Comparison of ENCODE assay signal across 8 cellular contexts in the genomic region with DNA sequence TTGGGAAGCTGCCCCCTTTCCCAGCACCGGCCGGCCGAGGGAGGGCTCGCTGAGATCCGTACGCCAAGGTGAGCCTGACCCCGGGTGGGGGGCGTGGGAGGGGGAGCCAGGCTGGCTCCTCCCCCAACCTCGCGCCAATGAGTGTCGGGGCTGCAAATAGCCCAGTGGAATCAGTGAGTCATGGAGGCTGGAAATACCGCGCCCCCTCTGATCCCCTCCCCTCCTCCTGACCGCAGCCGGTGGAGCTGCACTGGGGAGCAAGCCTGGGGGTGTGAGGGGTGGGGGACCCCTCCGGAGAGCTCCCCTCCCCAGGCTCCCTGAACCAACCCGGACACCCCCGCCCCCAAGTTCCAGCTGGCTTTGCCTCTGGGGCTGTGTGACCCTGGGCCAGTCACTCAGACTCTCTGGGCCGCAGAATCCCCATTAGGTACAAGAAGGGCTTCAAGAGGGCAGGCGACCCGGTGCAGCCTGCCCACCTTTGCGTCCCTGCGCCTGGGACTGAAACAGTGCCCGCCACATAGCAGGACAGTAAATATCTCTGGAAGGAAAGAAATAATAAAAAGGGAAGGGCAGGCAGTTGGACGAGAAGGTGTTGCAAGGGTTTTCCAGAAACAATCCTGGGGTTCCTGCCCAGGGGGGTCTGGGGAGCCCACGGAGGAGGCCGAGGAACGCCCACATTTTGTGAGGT. TPM values are rescaled to one million over a fixed set of nuclear protein-coding genes. Genes with fewer than 3 reads are reported as not detected.
A peak's percentile ranks its signal among the peaks of the same experiment; 100 is the strongest.
DNase-seq lines count a peak whose midpoint lies in the region; TF ChIP-seq lines count a peak whose summit lies in the region.

No MANE protein-coding gene starts in this region.

- H3K36me3 ChIP-seq in thyroid gland: no peaks in the 10 kb centered on the region

- H3K4me3 Mint-ChIP-seq in neural crest cell: peak overlapping the region; percentile 15

- TF ChIP-seq POLR2A in thyroid gland (IDR thresholded peaks at IDR 0.05): peak in 1 of 2 donors; percentile 38

- no peak for TF ChIP-seq RAD21 in Ishikawa (IDR thresholded peaks at IDR 0.05; ENCODE audit: low read depth)

- H3K9me3 ChIP-seq in thyroid gland: no peaks in the 10 kb centered on the region

- no peaks in the 10 kb centered on the region for H3K36me3 Mint-ChIP-seq in neural crest cell (ENCODE audit: low read depth)

- no peaks in the 10 kb centered on the region for H3K9me3 Mint-ChIP-seq in neural crest cell

- H3K4me3 ChIP-seq in fibroblast of mammary gland (ENCODE audit: control insufficient read depth, low read depth, low read length) (peak overlapping the region; percentile 17), thyroid gland (replicated peaks in 1 of 3) (peak overlapping the region in 2 of 3 donors; percentile 12 to 28)

- H3K27me3 Mint-ChIP-seq in neural crest cell (ENCODE audit: low read depth): peaks cover 9% of the 10 kb centered on the region

- no peak for TF ChIP-seq CTCF in fibroblast of mammary gland (conservative IDR thresholded peaks at IDR 0.05; ENCODE audit: control insufficient read depth, insufficient read depth, low read depth, low read length)
- no peak for TF ChIP-seq CTCF in neural crest cell (conservative IDR thresholded peaks at IDR 0.05)
- no peak for TF ChIP-seq CTCF in thyroid gland (IDR thresholded peaks at IDR 0.05)

- H3K27ac Mint-ChIP-seq in neural crest cell (ENCODE audit: unreplicated experiment): no peak overlapping the region

- DNase-seq in Caki2 (ENCODE audit: low read depth) (peak; percentile 76), fibroblast of mammary gland (ENCODE audit: low read depth) (peak; percentile 49), neural crest cell (ENCODE audit: low read depth, low spot score) (no peak), thyroid gland (peak; percentile 81)
- DNase-seq in activated CD8-positive, alpha-beta memory T cell treated with anti-CD3 and anti-CD28 coated beads, Interleukin-2, amount 50 U/mL, for 4 hours: peak; percentile 71
- no peak for DNase-seq in effector CD4-positive, alpha-beta T cell
- DNase-seq in central memory CD4-positive, alpha-beta T cell: no peak

- peaks cover 19% of the 10 kb centered on the region for H3K4me1 Mint-ChIP-seq in neural crest cell

- no peaks in the 10 kb centered on the region for H3K27me3 ChIP-seq in thyroid gland

- intact Hi-C loops in thyroid gland (cut with DNase I): no loop called here

- peaks cover 48 to 49% of the 10 kb centered on the region in 2 donors for H3K4me1 ChIP-seq in thyroid gland

- in situ Hi-C loops in Caki2 (cut with HindIII; ENCODE audit: low pct_unique_long_range_greater_than_20kb, low sequenced_read_pairs): no loop called here

- WGBS in thyroid gland, 2 donors: 17 to 22% methylated on average over 10 to 14 of the region's 28 CpGs

- peak overlapping the region; percentile 88 to 96 (median 89) for H3K27ac ChIP-seq in thyroid gland

- TF ChIP-seq EP300 in Ishikawa (IDR thresholded peaks at IDR 0.05; ENCODE audit: borderline replicate concordance): peak; percentile 25; the same call in 1 of the 2 replicates

TF ChIP-seq in Ishikawa, 13 proteins besides CTCF, POLR2A, EP300 and RAD21:
- no peak for TF ChIP-seq YY1 (IDR thresholded peaks at IDR 0.05; ENCODE audit: low read depth)
- peak; percentile 39; the same call in 1 of the 2 replicates for TF ChIP-seq TEAD4 (IDR thresholded peaks at IDR 0.05)
- peak; percentile 21; the same call in 1 of the 2 replicates for TF ChIP-seq TAF1 (IDR thresholded peaks at IDR 0.05; ENCODE audit: low read depth)
- TF ChIP-seq USF1 (IDR thresholded peaks at IDR 0.05): no peak
- TF ChIP-seq TCF12 (IDR thresholded peaks at IDR 0.05; ENCODE audit: low read depth): no peak
- TF ChIP-seq MAX (IDR thresholded peaks at IDR 0.05): no peak
- no peak for TF ChIP-seq CREB1 (IDR thresholded peaks at IDR 0.05; ENCODE audit: low read depth)
- peak; percentile 100 for TF ChIP-seq ZBTB7A (IDR thresholded peaks at IDR 0.05; ENCODE audit: low read depth)
- TF ChIP-seq CEBPB (IDR thresholded peaks at IDR 0.05): no peak
- TF ChIP-seq NFIC (IDR thresholded peaks at IDR 0.05): peak; percentile 40; the same call in 1 of the 2 replicates
- TF ChIP-seq EGR1 (IDR thresholded peaks at IDR 0.05): no peak
- TF ChIP-seq, protein P1, sequence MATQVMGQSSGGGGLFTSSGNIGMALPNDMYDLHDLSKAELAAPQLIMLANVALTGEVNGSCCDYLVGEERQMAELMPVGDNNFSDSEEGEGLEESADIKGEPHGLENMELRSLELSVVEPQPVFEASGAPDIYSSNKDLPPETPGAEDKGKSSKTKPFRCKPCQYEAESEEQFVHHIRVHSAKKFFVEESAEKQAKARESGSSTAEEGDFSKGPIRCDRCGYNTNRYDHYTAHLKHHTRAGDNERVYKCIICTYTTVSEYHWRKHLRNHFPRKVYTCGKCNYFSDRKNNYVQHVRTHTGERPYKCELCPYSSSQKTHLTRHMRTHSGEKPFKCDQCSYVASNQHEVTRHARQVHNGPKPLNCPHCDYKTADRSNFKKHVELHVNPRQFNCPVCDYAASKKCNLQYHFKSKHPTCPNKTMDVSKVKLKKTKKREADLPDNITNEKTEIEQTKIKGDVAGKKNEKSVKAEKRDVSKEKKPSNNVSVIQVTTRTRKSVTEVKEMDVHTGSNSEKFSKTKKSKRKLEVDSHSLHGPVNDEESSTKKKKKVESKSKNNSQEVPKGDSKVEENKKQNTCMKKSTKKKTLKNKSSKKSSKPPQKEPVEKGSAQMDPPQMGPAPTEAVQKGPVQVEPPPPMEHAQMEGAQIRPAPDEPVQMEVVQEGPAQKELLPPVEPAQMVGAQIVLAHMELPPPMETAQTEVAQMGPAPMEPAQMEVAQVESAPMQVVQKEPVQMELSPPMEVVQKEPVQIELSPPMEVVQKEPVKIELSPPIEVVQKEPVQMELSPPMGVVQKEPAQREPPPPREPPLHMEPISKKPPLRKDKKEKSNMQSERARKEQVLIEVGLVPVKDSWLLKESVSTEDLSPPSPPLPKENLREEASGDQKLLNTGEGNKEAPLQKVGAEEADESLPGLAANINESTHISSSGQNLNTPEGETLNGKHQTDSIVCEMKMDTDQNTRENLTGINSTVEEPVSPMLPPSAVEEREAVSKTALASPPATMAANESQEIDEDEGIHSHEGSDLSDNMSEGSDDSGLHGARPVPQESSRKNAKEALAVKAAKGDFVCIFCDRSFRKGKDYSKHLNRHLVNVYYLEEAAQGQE (IDR thresholded peaks at IDR 0.05; ENCODE audit: low read depth): no peak
- no peak for TF ChIP-seq FOXM1 (IDR thresholded peaks at IDR 0.05; ENCODE audit: borderline replicate concordance, low read depth)

RNA-seq across cellular contexts. Expression of gene HSPB7, which starts 4.5 kb away (rescaled TPM):
- total RNA-seq in Caki2 (2014; rRNA removed; shearing (Covaris generic); ENCODE audit: low replicate concordance): not detected in 2 replicates
- total RNA-seq in neural crest cell (not detected in 2 replicates), thyroid gland (1 to 10 TPM in 3 of 4 donors, under 1 TPM in 1; 0.81 to 9.0 (median 2.9) TPM)

RNA-seq across cellular contexts. Expression of gene CLCNKA, which starts 8.5 kb away (rescaled TPM):
- not detected in 2 replicates for total RNA-seq in Caki2 (2014; rRNA removed; shearing (Covaris generic); ENCODE audit: low replicate concordance)
- not detected in 2 replicates for total RNA-seq in neural crest cell
- 10 to 100 TPM in 2 of 4 donors, 1 to 10 TPM in 2; 3.9 to 27.1 (median 16.1) TPM for total RNA-seq in thyroid gland

RNA-seq across cellular contexts. Expression of gene SRARP, which starts 9.3 kb away (rescaled TPM):
- total RNA-seq in Caki2 (2014; rRNA removed; shearing (Covaris generic); ENCODE audit: low replicate concordance): not detected in 2 replicates
- total RNA-seq in neural crest cell: not detected in 2 replicates
- total RNA-seq in thyroid gland: under 1 TPM in 2 of 4 donors, not detected in 2; 0.11 to 0.63 TPM

RNA-seq across cellular contexts. Expression of gene CLCNKB, which starts 30.2 kb away (rescaled TPM):
- total RNA-seq in Caki2 (2014; rRNA removed; shearing (Covaris generic); ENCODE audit: low replicate concordance): not detected in 2 replicates
- total RNA-seq in neural crest cell (0.30 TPM in 2 replicates), thyroid gland (10 to 100 TPM in 3 of 4 donors, 1 to 10 TPM in 1; 7.1 to 42.2 (median 15.4) TPM)

RNA-seq across cellular contexts. Expression of gene ZBTB17, which starts 37.5 kb away (rescaled TPM):
- total RNA-seq in Caki2 (2014; rRNA removed; shearing (Covaris generic); ENCODE audit: low replicate concordance): 20.5 and 26.5 TPM in 2 replicates
- 46.1 and 51.5 TPM in 2 replicates for total RNA-seq in neural crest cell
- total RNA-seq in thyroid gland: 10 to 100 TPM; 31.4 to 52.1 (median 36.1) TPM

Comparison
In these comparisons a context has a peak if more than half of its experiments do, and no peak if none do; other contexts are left out.
1. DNase-seq: peak in Caki2 (single experiment), activated CD8-positive, alpha-beta memory T cell treated with anti-CD3 and anti-CD28 coated beads, Interleukin-2, amount 50 U/mL, for 4 hours (single experiment), fibroblast of mammary gland (single experiment) and thyroid gland (2 of 2); none in neural crest cell (single experiment), effector CD4-positive, alpha-beta T cell (single experiment) and central memory CD4-positive, alpha-beta T cell (single experiment).